Comparison of ENCODE assay signal across 13 cellular contexts in genomic region chr11:128893578-128894295, GRCh38. TPM values are rescaled to one million over a fixed set of nuclear protein-coding genes. Genes with fewer than 3 reads are reported as not detected.
A peak's percentile ranks its signal among the peaks of the same experiment; 100 is the strongest.
DNase-seq lines count a peak whose midpoint lies in the region; ATAC-seq and TF ChIP-seq lines count a peak whose summit lies in the region.
"Had no signal": no experiment of that assay in that cellular context is flagged by ENCODE, and none has a peak within 500 bp of the region (broad histone marks: within the 10 kb centered on the region; RNA-seq: fewer than 3 reads in every experiment).

No MANE protein-coding gene starts in this region.

- H3K4me1 ChIP-seq in HAP-1: peaks cover 12% of the 10 kb centered on the region

- no peak for TF ChIP-seq CTCF in activated CD8-positive, alpha-beta T cell treated with anti-CD3 and anti-CD28 coated beads for 36 hours (IDR thresholded peaks at IDR 0.05)
- no peak for TF ChIP-seq CTCF in GM10266 (IDR thresholded peaks at IDR 0.05; ENCODE audit: control insufficient read depth, insufficient read depth, low read depth, missing control alignments)

- CTCF ChIA-PET in activated CD8-positive, alpha-beta T cell treated with anti-CD3 and anti-CD28 coated beads for 36 hours (lab: Charles Lee): interaction anchor here (2.0 to 5.9 kb wide), 3 partner anchors 9 to 62 kb away, joined by 23 to 34 read pairs (median 33); no protein-coding TSS in a partner anchor

- no peak overlapping the region for H3K4me3 Mint-ChIP-seq in naive B cell
- H3K4me3 Mint-ChIP-seq in activated CD8-positive, alpha-beta T cell treated with anti-CD3 and anti-CD28 coated beads for 36 hours: no peak overlapping the region

- peak; percentile 49 for DNase-seq in naive B cell
- no peak for DNase-seq in activated CD8-positive, alpha-beta T cell treated with anti-CD3 and anti-CD28 coated beads for 36 hours
- no peak for DNase-seq in HAP-1 (ENCODE audit: low spot score in 2 of 2)
- DNase-seq in kidney glomerular epithelial cell (lab: John Stamatoyannopoulos, UW): no peak
- no peak for DNase-seq in GM10266 (ENCODE audit: extremely low spot score)
- DNase-seq: activated CD4-positive, alpha-beta T cell treated with anti-CD3 and anti-CD28 coated beads for 4 hours; anterior cingulate cortex; Calu3 had no signal

- intact Hi-C loops in activated CD8-positive, alpha-beta T cell treated with anti-CD3 and anti-CD28 coated beads for 36 hours (cut with micrococcal nuclease): no loop called here

- H3K36me3 ChIP-seq in HAP-1 (replicated peaks): no peaks in the 10 kb centered on the region
- H3K36me3 ChIP-seq: esophagus muscularis mucosa had no signal

- peaks cover 24 to 39% (median 31%) of the 10 kb centered on the region in 3 donors for H3K4me1 Mint-ChIP-seq in naive B cell
- peaks cover 3% of the 10 kb centered on the region for H3K4me1 Mint-ChIP-seq in activated CD8-positive, alpha-beta T cell treated with anti-CD3 and anti-CD28 coated beads for 36 hours (ENCODE audit: low read depth)

- peaks cover 0 to 2% (median 0%) of the 10 kb centered on the region in 7 donors for H3K9me3 Mint-ChIP-seq in naive B cell
- H3K9me3 Mint-ChIP-seq in activated CD8-positive, alpha-beta T cell treated with anti-CD3 and anti-CD28 coated beads for 36 hours: no peaks in the 10 kb centered on the region

- no peak overlapping the region for H3K27ac Mint-ChIP-seq in naive B cell
- no peak overlapping the region for H3K27ac Mint-ChIP-seq in activated CD8-positive, alpha-beta T cell treated with anti-CD3 and anti-CD28 coated beads for 36 hours

- ATAC-seq in GM18907 (IDR thresholded peaks at IDR 0.05; ENCODE audit: unreplicated experiment) (peak; percentile 83), GM21825 (IDR thresholded peaks at IDR 0.05; ENCODE audit: unreplicated experiment) (peak; percentile 69), HG03520 (IDR thresholded peaks at IDR 0.05; ENCODE audit: unreplicated experiment) (peak; percentile 62), naive B cell (ENCODE audit: low read depth in 2 of 2) (peak; percentile 50 to 62)
- ATAC-seq in activated CD8-positive, alpha-beta T cell treated with anti-CD3 and anti-CD28 coated beads for 36 hours: no peak

- H3K4me3 ChIP-seq in HAP-1: no peak overlapping the region
- H3K4me3 ChIP-seq: esophagus muscularis mucosa had no signal

- no peaks in the 10 kb centered on the region for H3K27me3 ChIP-seq in HAP-1 (ENCODE audit: low read depth)

- H3K36me3 Mint-ChIP-seq in naive B cell: no peaks in the 10 kb centered on the region
- no peaks in the 10 kb centered on the region for H3K36me3 Mint-ChIP-seq in activated CD8-positive, alpha-beta T cell treated with anti-CD3 and anti-CD28 coated beads for 36 hours (ENCODE audit: low read depth)

- H3K27me3 Mint-ChIP-seq in naive B cell: peaks cover 75 to 95% (median 89%) of the 10 kb centered on the region in 3 donors
- peaks cover 42% of the 10 kb centered on the region for H3K27me3 Mint-ChIP-seq in activated CD8-positive, alpha-beta T cell treated with anti-CD3 and anti-CD28 coated beads for 36 hours

- no peaks in the 10 kb centered on the region for H3K9me3 ChIP-seq in HAP-1
- H3K9me3 ChIP-seq: esophagus muscularis mucosa had no signal

- in situ Hi-C loops in HAP-1 (cut with MboI; ENCODE audit: low sequenced_read_pairs): loop anchor here (25.0 kb wide), 1 partner anchor 869 kb away; no protein-coding TSS in a partner anchor

- POLR2A ChIA-PET in activated CD8-positive, alpha-beta T cell treated with anti-CD3 and anti-CD28 coated beads for 36 hours (lab: Charles Lee): interaction anchor here (1.1 kb wide), 1 partner anchor 66 kb away, joined by 3 read pairs; no protein-coding TSS in a partner anchor

RNA-seq across cellular contexts. Expression of gene KCNJ5, which starts 2.6 kb away (rescaled TPM):
- not detected for polyA plus RNA-seq in naive B cell (ENCODE audit: low read depth in 6 of 6)
- total RNA-seq in activated CD8-positive, alpha-beta T cell treated with anti-CD3 and anti-CD28 coated beads for 36 hours: not detected
- total RNA-seq: Calu3 had no signal

RNA-seq across cellular contexts. Expression of gene KCNJ1, which starts 26.6 kb away (rescaled TPM):
- polyA plus RNA-seq in naive B cell (ENCODE audit: low read depth in 6 of 6): under 1 TPM in 3 of 6 donors, not detected in 3; 0.18 to 0.64 (median 0.20) TPM
- not detected for total RNA-seq in activated CD8-positive, alpha-beta T cell treated with anti-CD3 and anti-CD28 coated beads for 36 hours
- total RNA-seq: Calu3, esophagus muscularis mucosa, left colon had no signal

RNA-seq across cellular contexts. Expression of gene TP53AIP1, which starts 48.9 kb away (rescaled TPM):
- not detected for polyA plus RNA-seq in naive B cell (ENCODE audit: low read depth in 6 of 6)
- total RNA-seq in activated CD8-positive, alpha-beta T cell treated with anti-CD3 and anti-CD28 coated beads for 36 hours: not detected
